Comparison of ENCODE assay signal across 10 cellular contexts in the genomic region with DNA sequence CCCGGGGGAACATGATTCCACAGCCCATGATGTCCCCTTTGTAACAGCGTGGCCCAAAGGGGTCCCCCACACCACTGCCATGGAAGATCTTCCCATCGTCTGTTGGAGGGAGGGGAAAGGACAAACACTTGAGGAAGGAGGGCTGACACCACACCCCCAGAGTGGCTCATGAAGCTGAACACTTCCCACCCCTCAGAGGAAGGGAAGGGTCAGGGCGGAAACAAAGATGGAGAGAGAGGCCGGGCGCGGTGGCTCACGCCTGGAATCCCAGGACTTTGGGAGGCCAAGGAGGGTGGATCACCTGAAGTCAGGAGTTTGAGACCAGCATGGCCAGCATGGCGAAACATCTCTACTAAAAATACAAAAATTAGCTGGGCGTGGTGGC. TPM values are rescaled to one million over a fixed set of nuclear protein-coding genes. Genes with fewer than 3 reads are reported as not detected.
DNase-seq lines count a peak whose midpoint lies in the region; ATAC-seq and TF ChIP-seq lines count a peak whose summit lies in the region.
"Had no signal": no experiment of that assay in that cellular context is flagged by ENCODE, and none has a peak within 500 bp of the region (broad histone marks: within the 10 kb centered on the region; RNA-seq: fewer than 3 reads in every experiment).

No MANE protein-coding gene starts in this region.

- H3K79me2 ChIP-seq in fibroblast of lung (ENCODE audit: control insufficient read depth, insufficient read depth, low read length), result no peaks in the 10 kb centered on the region

- H3K4me2 ChIP-seq in fibroblast of lung (ENCODE audit: extremely low read depth, insufficient read depth, low read length), result no peak overlapping the region

- no peak overlapping the region for H3K4me3 ChIP-seq in CD4-positive, CD25-positive, alpha-beta regulatory T cell (ENCODE audit: low read depth, low read length)
- H3K4me3 ChIP-seq in fibroblast of lung (replicated peaks in 1 of 4; ENCODE audit: control extremely low read depth in 1 of 4, insufficient read depth in 1 of 4, low read depth in 3 of 4, low read length in 4 of 4), result no peak overlapping the region
- H3K4me3 ChIP-seq in skeletal muscle tissue (ENCODE audit: low read length in 3 of 3), result peak overlapping the region in 2 of 3 donors; percentile 9 to 67

- POLR2A ChIA-PET in WTC11 (lab: Charles Lee), result interaction anchor here (0.6 to 1.1 kb wide), 5 partner anchors 10 to 32 kb away, joined by 3 to 6 read pairs (median 5); partner anchors contain the start of genes IGFBP6 and SPRYD3

- peak overlapping the region in 2 of 3 donors; percentile 10 to 36 for H3K27ac Mint-ChIP-seq in CD4-positive, CD25-positive, alpha-beta regulatory T cell
- no peak overlapping the region for H3K27ac Mint-ChIP-seq in WTC11

- no peak overlapping the region for H2AFZ ChIP-seq in fibroblast of lung (ENCODE audit: low read length)

- ATAC-seq in CD4-positive, CD25-positive, alpha-beta regulatory T cell (ENCODE audit: low read depth in 2 of 2), result no peak
- no peak for ATAC-seq in WTC11
- ATAC-seq in HG02678 (IDR thresholded peaks at IDR 0.05; ENCODE audit: unreplicated experiment), result no peak

- H3K27me3 Mint-ChIP-seq in CD4-positive, CD25-positive, alpha-beta regulatory T cell, result no peaks in the 10 kb centered on the region
- H3K27me3 Mint-ChIP-seq in WTC11 (ENCODE audit: low read depth), result peaks cover 18% of the 10 kb centered on the region
- H3K27me3 Mint-ChIP-seq: B cell had no signal

- no peak for DNase-seq in CD4-positive, CD25-positive, alpha-beta regulatory T cell
- DNase-seq in WTC11 (ENCODE audit: low spot score), result peak; percentile 5
- no peak for DNase-seq in fibroblast of lung (ENCODE audit: low read depth in 2 of 2)
- no peak for DNase-seq in activated T-cell treated with anti-CD3 and anti-CD28 coated beads, Interleukin-2, amount 50 U/mL, for 1 hour
- DNase-seq in anterior cingulate cortex (lab: John Stamatoyannopoulos, UW), result no peak
- DNase-seq in UCSD-AML1 (lab: John Stamatoyannopoulos, UW; ENCODE audit: unreplicated experiment), result no peak

- H3K36me3 Mint-ChIP-seq in CD4-positive, CD25-positive, alpha-beta regulatory T cell, result peaks cover 36% of the 10 kb centered on the region
- H3K36me3 Mint-ChIP-seq in WTC11, result no peaks in the 10 kb centered on the region

- no peaks in the 10 kb centered on the region for H4K20me1 ChIP-seq in fibroblast of lung (ENCODE audit: control insufficient read depth, extremely low read depth, insufficient read depth, low read length)

- H3K9ac ChIP-seq in fibroblast of lung (ENCODE audit: insufficient read depth, low read length) (no peak overlapping the region), skeletal muscle tissue (ENCODE audit: low read depth in 1 of 3, low read length in 3 of 3) (peak overlapping the region; percentile 32 to 68 (median 63))

- no peaks in the 10 kb centered on the region for H3K4me1 ChIP-seq in CD4-positive, CD25-positive, alpha-beta regulatory T cell (ENCODE audit: control insufficient read depth, insufficient read depth, low read length, poor library complexity, severe bottlenecking)
- H3K4me1 ChIP-seq in fibroblast of lung (ENCODE audit: control insufficient read depth, extremely low read depth, insufficient read depth, low read length) (peaks cover 59% of the 10 kb centered on the region), skeletal muscle tissue (ENCODE audit: control insufficient read depth in 3 of 3, insufficient read depth in 3 of 3, low read length in 3 of 3) (peaks cover 67 to 72% (median 72%) of the 10 kb centered on the region in 3 donors)

- no peak overlapping the region for H3K4me3 Mint-ChIP-seq in CD4-positive, CD25-positive, alpha-beta regulatory T cell
- no peak overlapping the region for H3K4me3 Mint-ChIP-seq in WTC11
- H3K4me3 Mint-ChIP-seq: B cell, H9 had no signal

- H3K9me3 ChIP-seq in CD4-positive, CD25-positive, alpha-beta regulatory T cell (ENCODE audit: control insufficient read depth in 2 of 2, low read length in 2 of 2), result no peaks in the 10 kb centered on the region
- H3K9me3 ChIP-seq in fibroblast of lung (ENCODE audit: control insufficient read depth, insufficient read depth, low read depth, low read length) (no peaks in the 10 kb centered on the region), skeletal muscle tissue (ENCODE audit: control insufficient read depth in 3 of 3, low read length in 3 of 3) (no peaks in the 10 kb centered on the region)

- H3K27ac ChIP-seq in CD4-positive, CD25-positive, alpha-beta regulatory T cell (ENCODE audit: insufficient read depth, low read length, poor library complexity, severe bottlenecking), result no peak overlapping the region
- peak overlapping the region; percentile 41 for H3K27ac ChIP-seq in fibroblast of lung (ENCODE audit: insufficient read depth, low read length)
- peak overlapping the region; percentile 75 for H3K27ac ChIP-seq in skeletal muscle tissue (ENCODE audit: low read depth, low read length)

- peaks cover 45% of the 10 kb centered on the region for H3K36me3 ChIP-seq in CD4-positive, CD25-positive, alpha-beta regulatory T cell (ENCODE audit: control insufficient read depth, insufficient read depth, low read length)
- H3K36me3 ChIP-seq in fibroblast of lung (ENCODE audit: control insufficient read depth, insufficient read depth, low read length) (peaks cover 13% of the 10 kb centered on the region), skeletal muscle tissue (ENCODE audit: control insufficient read depth in 3 of 3, insufficient read depth in 3 of 3, low read length in 3 of 3) (peaks cover 35 to 39% (median 36%) of the 10 kb centered on the region in 3 donors)

- H3K9me3 Mint-ChIP-seq in CD4-positive, CD25-positive, alpha-beta regulatory T cell, result no peaks in the 10 kb centered on the region
- no peaks in the 10 kb centered on the region for H3K9me3 Mint-ChIP-seq in WTC11
- H3K9me3 Mint-ChIP-seq: H9 had no signal

- H3K4me1 Mint-ChIP-seq in CD4-positive, CD25-positive, alpha-beta regulatory T cell, result peaks cover 0 to 19% (median 13%) of the 10 kb centered on the region in 4 donors
- H3K4me1 Mint-ChIP-seq in WTC11, result peaks cover 21% of the 10 kb centered on the region

- CTCF ChIA-PET in WTC11 (lab: Charles Lee), result interaction anchor here (0.8 to 11.2 kb wide), 49 partner anchors 7 to 442 kb away, joined by 3 to 474 read pairs (median 7); partner anchors contain the start of genes AAAS, CSAD, ESPL1 and IGFBP6

- no peaks in the 10 kb centered on the region for H3K27me3 ChIP-seq in CD4-positive, CD25-positive, alpha-beta regulatory T cell (ENCODE audit: control insufficient read depth, insufficient read depth, low read length)
- H3K27me3 ChIP-seq in fibroblast of lung (ENCODE audit: control insufficient read depth, insufficient read depth, low read length) (no peaks in the 10 kb centered on the region), skeletal muscle tissue (ENCODE audit: control insufficient read depth in 3 of 3, insufficient read depth in 3 of 3, low read length in 3 of 3) (no peaks in the 10 kb centered on the region)

- TF ChIP-seq CTCF in WTC11 (IDR thresholded peaks at IDR 0.05), result no peak
- TF ChIP-seq CTCF in fibroblast of lung (conservative IDR thresholded peaks at IDR 0.05 in 1 of 2, IDR thresholded peaks at IDR 0.05 in 1 of 2; ENCODE audit: low read depth in 1 of 2, low read length in 2 of 2), result no peak

TF ChIP-seq in WTC11, 78 proteins besides CTCF, POLR2A, EP300 and RAD21 (continues in another document):
- TF ChIP-seq, protein P1, sequence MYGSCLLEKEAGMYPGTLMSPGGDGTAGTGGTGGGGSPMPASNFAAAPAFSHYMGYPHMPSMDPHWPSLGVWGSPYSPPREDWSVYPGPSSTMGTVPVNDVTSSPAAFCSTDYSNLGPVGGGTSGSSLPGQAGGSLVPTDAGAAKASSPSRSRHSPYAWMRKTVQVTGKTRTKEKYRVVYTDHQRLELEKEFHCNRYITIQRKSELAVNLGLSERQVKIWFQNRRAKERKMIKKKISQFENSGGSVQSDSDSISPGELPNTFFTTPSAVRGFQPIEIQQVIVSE (CRISPR knock-in tag; IDR thresholded peaks at IDR 0.05; ENCODE audit: borderline replicate concordance), result no peak

RNA-seq across cellular contexts. Expression of gene SPRYD3, which starts 12.6 kb away (rescaled TPM):
- total RNA-seq in CD4-positive, CD25-positive, alpha-beta regulatory T cell, result 25.9 TPM
- 10 to 100 TPM; 34.1 to 59.2 (median 45.9) TPM for polyA plus RNA-seq in CD4-positive, CD25-positive, alpha-beta regulatory T cell
- total RNA-seq in WTC11 (2021) (6.5 to 11.9 TPM (median 6.8 TPM) in 3 replicates), fibroblast of lung (13.9 and 18.2 TPM in 2 replicates), skeletal muscle tissue (13.0 TPM)
- 23.3 and 27.7 TPM in 2 replicates for polyA plus RNA-seq in fibroblast of lung
- polyA plus RNA-seq in fibroblast of lung (2012), result 25.7 and 33.1 TPM in 2 replicates
- 67.2 and 104 TPM in 2 replicates for polyA minus RNA-seq in fibroblast of lung (ENCODE audit: low replicate concordance)

RNA-seq across cellular contexts. Expression of gene TNS2, which starts 16.7 kb away (rescaled TPM):
- total RNA-seq in CD4-positive, CD25-positive, alpha-beta regulatory T cell, result 1.4 TPM
- under 1 TPM in 1 of 4 donors, not detected in 3; 0.09 TPM for polyA plus RNA-seq in CD4-positive, CD25-positive, alpha-beta regulatory T cell
- total RNA-seq in WTC11 (2021) (3.4 to 7.7 TPM (median 4.1 TPM) in 3 replicates), fibroblast of lung (52.4 and 60.6 TPM in 2 replicates), skeletal muscle tissue (21.9 TPM)
- polyA plus RNA-seq in fibroblast of lung, result 35.3 and 45.5 TPM in 2 replicates
- polyA plus RNA-seq in fibroblast of lung (2012), result 52.3 and 54.6 TPM in 2 replicates
- 141 and 176 TPM in 2 replicates for polyA minus RNA-seq in fibroblast of lung (ENCODE audit: low replicate concordance)

RNA-seq across cellular contexts. Expression of gene IGFBP6, which starts 30.9 kb away (rescaled TPM):
- not detected for total RNA-seq in CD4-positive, CD25-positive, alpha-beta regulatory T cell
- polyA plus RNA-seq in CD4-positive, CD25-positive, alpha-beta regulatory T cell, result under 1 TPM in 1 of 4 donors, not detected in 3; 0.84 TPM
- 6.4 to 11.2 TPM (median 7.4 TPM) in 3 replicates for total RNA-seq in WTC11 (2021)
- total RNA-seq in fibroblast of lung, result 592 and 973 TPM in 2 replicates
- 229 and 274 TPM in 2 replicates for polyA plus RNA-seq in fibroblast of lung
- 532 and 589 TPM in 2 replicates for polyA plus RNA-seq in fibroblast of lung (2012)
- polyA minus RNA-seq in fibroblast of lung (ENCODE audit: low replicate concordance), result 359 and 701 TPM in 2 replicates
- 89.8 TPM for total RNA-seq in skeletal muscle tissue
- total RNA-seq: B cell had no signal

RNA-seq across cellular contexts. Expression of gene SOAT2, which starts 36.7 kb away (rescaled TPM):
- total RNA-seq in CD4-positive, CD25-positive, alpha-beta regulatory T cell, result 0.37 TPM
- polyA plus RNA-seq in CD4-positive, CD25-positive, alpha-beta regulatory T cell, result not detected
- total RNA-seq in WTC11 (2021) (not detected in 3 replicates), fibroblast of lung (under 0.01 TPM in 1 of 2 replicates, not detected in the other), skeletal muscle tissue (under 0.01 TPM)
- polyA plus RNA-seq in fibroblast of lung, result 0.12 TPM in 1 of 2 replicates, not detected in the other
- 0.06 and 0.31 TPM in 2 replicates for polyA plus RNA-seq in fibroblast of lung (2012)
- polyA minus RNA-seq in fibroblast of lung (ENCODE audit: low replicate concordance), result 1.7 TPM in 1 of 2 replicates, not detected in the other
- total RNA-seq: B cell, H9 had no signal

Comparison
In these comparisons a context has a peak if more than half of its experiments do, and no peak if none do; other contexts are left out.
1. H3K4me3 ChIP-seq: peak in skeletal muscle tissue (2 of 3); none in CD4-positive, CD25-positive, alpha-beta regulatory T cell (single experiment) and fibroblast of lung (0 of 4).